ENCODE assay signal across 17 cellular contexts in the genomic region with DNA sequence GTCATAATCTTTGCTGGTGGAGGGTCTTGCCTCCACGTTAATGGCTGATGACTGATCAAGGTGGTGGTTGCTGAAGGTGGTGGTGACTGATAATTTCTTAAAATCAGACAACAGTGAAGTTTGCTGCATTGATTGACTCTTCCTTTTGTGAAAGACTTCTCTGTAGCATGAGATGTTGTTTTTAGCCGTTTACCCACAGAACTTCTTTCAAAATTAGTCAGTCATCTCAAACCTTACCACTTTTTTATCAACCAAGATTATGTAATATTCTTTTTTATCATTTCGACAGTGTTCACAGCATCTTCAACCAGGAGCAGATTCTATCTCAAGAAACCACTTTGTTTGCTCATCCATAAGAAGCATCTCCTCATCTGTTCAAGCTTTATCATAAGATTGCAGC. TPM values are rescaled to one million over a fixed set of nuclear protein-coding genes. Genes with fewer than 3 reads are reported as not detected.
"Had no signal": no experiment of that assay in that cellular context is flagged by ENCODE, and none has a peak within 500 bp of the region (broad histone marks: within the 10 kb centered on the region; RNA-seq: fewer than 3 reads in every experiment).

No MANE protein-coding gene starts in this region.

- H3K9me3 Mint-ChIP-seq: activated naive CD4-positive, alpha-beta T cell treated with anti-CD3 and anti-CD28 coated beads, Interleukin-2, amount 10 ng/mL, durations not matched to agents 7 days and 5 days; activated T-helper 1 cell treated with anti-CD3 and anti-CD28 coated beads, Interleukin-12 subunit alpha, Interleukin-12 subunit beta, Interleukin-2, Interleukin-4 antibody, amounts not matched to agents 30 ng/mL and 10 ng/mL and 1 ng/mL, durations not matched to agents 14 hours and 24 hours and 36 hours; brain; effector memory CD8-positive, alpha-beta T cell; type B pancreatic cell had no signal

- H3K4me2 ChIP-seq: hepatocyte had no signal

- ATAC-seq: effector memory CD8-positive, alpha-beta T cell; left ventricle myocardium superior had no signal

- H3K4me3 Mint-ChIP-seq: activated naive CD4-positive, alpha-beta T cell treated with anti-CD3 and anti-CD28 coated beads, Interleukin-2, amount 10 ng/mL, durations not matched to agents 7 days and 5 days; activated T-helper 1 cell treated with anti-CD3 and anti-CD28 coated beads, Interleukin-12 subunit alpha, Interleukin-12 subunit beta, Interleukin-2, Interleukin-4 antibody, amounts not matched to agents 30 ng/mL and 10 ng/mL and 1 ng/mL, durations not matched to agents 14 hours and 24 hours and 36 hours; effector memory CD8-positive, alpha-beta T cell; type B pancreatic cell had no signal

- H3K9me3 ChIP-seq: neutrophil had no signal

- H3K27me3 Mint-ChIP-seq: activated naive CD4-positive, alpha-beta T cell treated with anti-CD3 and anti-CD28 coated beads, Interleukin-2, amount 10 ng/mL, durations not matched to agents 7 days and 5 days; effector memory CD8-positive, alpha-beta T cell; type B pancreatic cell had no signal

- H3K27me3 ChIP-seq: hepatocyte, neutrophil had no signal

- H3K27ac Mint-ChIP-seq: activated naive CD4-positive, alpha-beta T cell treated with anti-CD3 and anti-CD28 coated beads, Interleukin-2, amount 10 ng/mL, durations not matched to agents 7 days and 5 days; activated T-helper 1 cell treated with anti-CD3 and anti-CD28 coated beads, Interleukin-12 subunit alpha, Interleukin-12 subunit beta, Interleukin-2, Interleukin-4 antibody, amounts not matched to agents 30 ng/mL and 10 ng/mL and 1 ng/mL, durations not matched to agents 14 hours and 24 hours and 36 hours; brain; type B pancreatic cell had no signal

- DNase-seq: activated naive CD4-positive, alpha-beta T cell treated with anti-CD3 and anti-CD28 coated beads, Interleukin-2, amount 10 ng/mL, durations not matched to agents 7 days and 5 days; amygdala; effector memory CD8-positive, alpha-beta T cell; left ventricle myocardium superior; posterior cingulate gyrus; SIG-M5 had no signal

- H2AFZ ChIP-seq: hepatocyte had no signal

- H3K4me3 ChIP-seq: hepatocyte, skin epidermis had no signal

- H3K27ac ChIP-seq: hepatocyte, neutrophil, skin epidermis had no signal

RNA-seq across cellular contexts. Expression of gene PDZD9, which starts 41.9 kb away (rescaled TPM):
- total RNA-seq: activated T-helper 1 cell treated with anti-CD3 and anti-CD28 coated beads, Interleukin-12 subunit alpha, Interleukin-12 subunit beta, Interleukin-2, Interleukin-4 antibody, amounts not matched to agents 30 ng/mL and 10 ng/mL and 1 ng/mL, durations not matched to agents 14 hours and 24 hours and 36 hours; epithelial cell of proximal tubule; hepatocyte; kidney epithelial cell; left ventricle myocardium superior; mesenteric fat pad; myocyte; T-helper 2 cell treated with Interferon-gamma antibody and Interleukin-4, amounts not matched to agents 100 ng/mL and 5 ng/mL, for 36 hours had no signal
- polyA plus RNA-seq: hepatocyte had no signal
